Comparison of ENCODE assay signal across 10 cellular contexts in genomic region chr3:120182613-120183524, GRCh38.
DNase-seq lines count a peak whose midpoint lies in the region; ATAC-seq, FAIRE-seq and TF ChIP-seq lines count a peak whose summit lies in the region.
"Had no signal": no experiment of that assay in that cellular context is flagged by ENCODE, and none has a peak within 500 bp of the region (broad histone marks: within the 10 kb centered on the region; RNA-seq: fewer than 3 reads in every experiment).

No MANE protein-coding gene starts in this region.

- TF ChIP-seq CTCF in GM12875 (IDR thresholded peaks at IDR 0.05; ENCODE audit: borderline replicate concordance, insufficient read depth, low read depth, low read length) (0 out of 2 replicates have a peak, but pooled peaks have one; percentile 19), WTC11 (IDR thresholded peaks at IDR 0.05) (no peak)

- DNase-seq in AG08395 (ENCODE audit: low spot score): peak; percentile 67
- no peak for DNase-seq in WTC11 (ENCODE audit: low spot score)
- DNase-seq in hepatic stellate cell (ENCODE audit: low spot score): peak; percentile 40
- no peak for DNase-seq in HTR-8/SVneo (ENCODE audit: insufficient read length, low spot score)
- DNase-seq in activated effector memory CD4-positive, alpha-beta T cell treated with anti-CD3 and anti-CD28 coated beads, Interleukin-2, amount 50 U/mL, for 16 hours: no peak
- DNase-seq in H4 (ENCODE audit: low spot score): no peak
- DNase-seq in NCI-H69 (lab: John Stamatoyannopoulos, UW): no peak
- DNase-seq: activated T-cell treated with anti-CD3 and anti-CD28 coated beads, Interleukin-2, amount 50 U/mL, for 48 hours had no signal

- H3K27ac Mint-ChIP-seq in WTC11: no peak overlapping the region
- H3K27ac Mint-ChIP-seq: memory B cell had no signal

- no peaks in the 10 kb centered on the region for H3K27me3 Mint-ChIP-seq in WTC11 (ENCODE audit: low read depth)

- no peak overlapping the region for H3K4me3 ChIP-seq in GM12875 (ENCODE audit: low read depth, low read length)

- H3K36me3 Mint-ChIP-seq in WTC11: no peaks in the 10 kb centered on the region
- H3K36me3 Mint-ChIP-seq: memory B cell had no signal

- peaks cover 1% of the 10 kb centered on the region for H3K4me1 Mint-ChIP-seq in WTC11
- H3K4me1 Mint-ChIP-seq: memory B cell had no signal

- peak; percentile 36; the same call in 1 of the 2 replicates for ATAC-seq in WTC11

- no peak for FAIRE-seq in HTR-8/SVneo (lab: Jason Lieb, UNC)

- no peak overlapping the region for H3K4me3 Mint-ChIP-seq in WTC11
- H3K4me3 Mint-ChIP-seq: memory B cell had no signal

- POLR2A ChIA-PET in WTC11 (lab: Charles Lee): no interaction called here

- CTCF ChIA-PET in WTC11 (lab: Charles Lee): interaction anchor here (1.5 kb wide), 1 partner anchor 291 kb away, joined by 3 read pairs; no protein-coding TSS in a partner anchor

- H3K9me3 Mint-ChIP-seq in WTC11: no peaks in the 10 kb centered on the region
- H3K9me3 Mint-ChIP-seq: memory B cell had no signal

TF ChIP-seq in WTC11, 78 proteins besides CTCF, POLR2A, EP300 and RAD21:
- TF ChIP-seq ZNF317 (CRISPR knock-in tag; IDR thresholded peaks at IDR 0.05; ENCODE audit: borderline replicate concordance, low read depth) (no peak), MLX (CRISPR knock-in tag; IDR thresholded peaks at IDR 0.05) (no peak), ZNF263 (CRISPR knock-in tag; IDR thresholded peaks at IDR 0.05; ENCODE audit: low read depth) (no peak), E2F5 (CRISPR knock-in tag; IDR thresholded peaks at IDR 0.05) (no peak), NR1H2 (CRISPR knock-in tag; IDR thresholded peaks at IDR 0.05) (no peak)

Comparison
In these comparisons a context has a peak if more than half of its experiments do, and no peak if none do; other contexts are left out.
1. DNase-seq: peak in AG08395 (single experiment) and hepatic stellate cell (single experiment); none in WTC11 (single experiment), HTR-8/SVneo (single experiment), activated effector memory CD4-positive, alpha-beta T cell treated with anti-CD3 and anti-CD28 coated beads, Interleukin-2, amount 50 U/mL, for 16 hours (single experiment), H4 (single experiment) and NCI-H69 (single experiment).